ENCODE assay signal across 14 cellular contexts in the genomic region with DNA sequence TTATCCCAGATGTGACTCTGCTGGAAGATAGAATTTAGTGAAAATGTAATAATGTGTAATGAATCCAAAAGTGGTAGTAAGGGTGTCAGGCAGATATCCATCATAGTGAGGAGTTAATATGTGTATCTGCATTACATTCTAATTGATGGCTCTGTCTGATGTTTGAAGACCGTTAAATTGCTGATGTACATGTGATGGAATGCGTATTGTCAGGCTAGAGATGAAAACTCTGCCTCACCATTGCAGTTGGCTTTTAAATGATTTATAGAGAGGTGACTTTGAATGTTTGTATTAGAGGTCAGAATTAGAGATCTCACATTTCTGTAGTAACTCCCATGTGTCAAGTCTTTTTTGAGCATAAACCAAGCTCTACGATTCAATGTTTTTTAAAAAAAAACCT.
A peak's percentile ranks its signal among the peaks of the same experiment; 100 is the strongest.
DNase-seq lines count a peak whose midpoint lies in the region; FAIRE-seq and TF ChIP-seq lines count a peak whose summit lies in the region.
"Had no signal": no experiment of that assay in that cellular context is flagged by ENCODE, and none has a peak within 500 bp of the region (broad histone marks: within the 10 kb centered on the region; RNA-seq: fewer than 3 reads in every experiment).

No MANE protein-coding gene starts in this region.

- no peak for TF ChIP-seq POLR2A in H54 (IDR thresholded peaks at IDR 0.05; ENCODE audit: low read depth, low read length)

- in situ Hi-C loops in Caki2 (cut with HindIII; ENCODE audit: low pct_unique_long_range_greater_than_20kb, low sequenced_read_pairs), result no loop called here

- intact Hi-C loops in cardiac septum (cut with DNase I), result no loop called here

- DNase-seq in Caki2 (ENCODE audit: low read depth), result peak; percentile 68
- DNase-seq in H54 (ENCODE audit: insufficient read length, low spot score), result no peak
- DNase-seq in M059J (ENCODE audit: low read depth), result peak; percentile 40
- peak; percentile 82 for DNase-seq in left kidney (ENCODE audit: low read depth, low spot score)
- DNase-seq in AG20443 (ENCODE audit: low spot score), result no peak
- DNase-seq in NCI-H748 treated with DMSO at 0.1 percent for 48 hours (lab: John Stamatoyannopoulos, UW), result no peak
- no peak for DNase-seq in cardiac septum (ENCODE audit: low spot score)
- DNase-seq in SIG-M5 (lab: John Stamatoyannopoulos, UW), result no peak
- DNase-seq: ACHN; C1 segment of cervical spinal cord; CD4-positive, alpha-beta T cell; DND-41; GOT3 had no signal

- peak; percentile 6 for FAIRE-seq in H54 (lab: Jason Lieb, UNC)
- FAIRE-seq: K562 had no signal

Comparison
In these comparisons a context has a peak if more than half of its experiments do, and no peak if none do; other contexts are left out.
1. DNase-seq: peak in Caki2 (single experiment), M059J (single experiment) and left kidney (single experiment); none in H54 (single experiment), AG20443 (single experiment), NCI-H748 treated with DMSO at 0.1 percent for 48 hours (single experiment), cardiac septum (single experiment) and SIG-M5 (single experiment).